Comparison of ENCODE assay signal across 10 cellular contexts in the genomic region with DNA sequence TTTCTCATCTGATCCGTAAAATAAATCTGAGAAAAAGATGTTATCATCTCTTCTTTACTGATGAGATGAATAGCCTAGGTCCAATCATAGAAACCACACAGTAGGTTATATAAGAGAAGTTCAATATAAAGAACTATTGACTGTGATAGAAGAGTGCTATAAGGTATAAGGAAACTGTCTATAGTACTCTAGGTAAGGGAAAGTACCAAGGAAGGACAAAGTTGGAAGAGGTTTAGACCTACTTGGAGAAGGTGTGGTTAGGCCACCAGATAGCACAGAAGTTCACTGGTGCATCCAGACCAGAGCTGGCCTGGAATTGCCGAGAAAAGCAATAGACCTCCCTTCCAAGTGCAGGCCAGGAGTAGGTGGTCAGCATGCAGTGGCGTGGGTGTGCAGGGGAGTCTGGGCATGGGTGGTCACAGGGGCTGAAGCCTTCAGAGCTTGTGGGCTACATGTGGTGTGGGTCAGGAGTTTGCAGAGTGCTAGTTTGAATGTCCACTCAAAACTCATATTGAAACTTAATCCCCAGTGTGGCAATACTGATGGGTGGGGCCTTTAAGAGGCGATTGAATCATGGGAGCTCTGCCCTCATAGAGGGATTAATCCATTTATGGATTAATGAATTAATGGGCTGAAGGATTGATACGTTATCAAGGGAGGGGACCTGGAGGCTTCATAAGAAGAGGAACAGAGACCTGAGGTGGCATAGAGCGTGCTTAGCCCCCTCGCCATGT.
DNase-seq lines count a peak whose midpoint lies in the region; ATAC-seq, FAIRE-seq and TF ChIP-seq lines count a peak whose summit lies in the region.
"Had no signal": no experiment of that assay in that cellular context is flagged by ENCODE, and none has a peak within 500 bp of the region (broad histone marks: within the 10 kb centered on the region; RNA-seq: fewer than 3 reads in every experiment).

No MANE protein-coding gene starts in this region.

- WGBS in adrenal gland, 4 donors, result 79 to 92% (median 83%) methylated on average over 7 of the region's 7 CpGs

- peak overlapping the region; percentile 70 for H3K4me2 ChIP-seq in astrocyte (ENCODE audit: low read length)

- H3K79me2 ChIP-seq in astrocyte (ENCODE audit: insufficient read depth, low read length), result peaks cover 64% of the 10 kb centered on the region

- no peak for FAIRE-seq in astrocyte (lab: Jason Lieb, UNC)

- H3K27ac ChIP-seq in astrocyte (ENCODE audit: low read depth, low read length) (peak overlapping the region; percentile 75), adrenal gland (no peak overlapping the region)

- H3K9me3 ChIP-seq in astrocyte (ENCODE audit: insufficient read depth, low read depth, low read length), result no peaks in the 10 kb centered on the region
- no peaks in the 10 kb centered on the region for H3K9me3 ChIP-seq in adrenal gland (replicated peaks in 1 of 3)

- H3K4me3 ChIP-seq in astrocyte (ENCODE audit: insufficient read depth, low read depth, low read length), result no peak overlapping the region
- H3K4me3 ChIP-seq in adrenal gland, result no peak overlapping the region

- no peak overlapping the region for H2AFZ ChIP-seq in astrocyte (ENCODE audit: low read depth, low read length)

- H3K36me3 ChIP-seq in astrocyte (ENCODE audit: insufficient read depth, low read length) (peaks cover 11% of the 10 kb centered on the region), adrenal gland (replicated peaks in 1 of 2) (no peaks in the 10 kb centered on the region)

- intact Hi-C loops in adrenal gland (cut with DNase I), result no loop called here

- peaks cover 4 to 5% of the 10 kb centered on the region in 2 donors for H3K36me3 Mint-ChIP-seq in activated T-cell treated with anti-CD3 and anti-CD28 coated beads, Interleukin-2, amount 50 U/mL, for 72 hours (ENCODE audit: insufficient read depth in 2 of 2)
- H3K36me3 Mint-ChIP-seq in astrocyte (ENCODE audit: low read depth, unreplicated experiment) (peaks cover 36% of the 10 kb centered on the region), osteocyte (ENCODE audit: unreplicated experiment) (peaks cover 24% of the 10 kb centered on the region)

- peaks cover 24% of the 10 kb centered on the region for H4K20me1 ChIP-seq in astrocyte (ENCODE audit: insufficient read depth, low read length)

- ATAC-seq in activated T-cell treated with anti-CD3 and anti-CD28 coated beads, Interleukin-2, amount 50 U/mL, for 72 hours (replicated peaks in 1 of 2), result peak; percentile 13 to 14
- peak; percentile 1 for ATAC-seq in HG03280 (IDR thresholded peaks at IDR 0.05; ENCODE audit: unreplicated experiment)
- ATAC-seq: left lobe of liver had no signal

- peak overlapping the region; percentile 86 for H3K27ac Mint-ChIP-seq in activated T-cell treated with anti-CD3 and anti-CD28 coated beads, Interleukin-2, amount 50 U/mL, for 72 hours
- H3K27ac Mint-ChIP-seq in astrocyte (ENCODE audit: unreplicated experiment) (peak overlapping the region; percentile 94), osteocyte (ENCODE audit: unreplicated experiment) (peak overlapping the region; percentile 63)

- H3K27me3 ChIP-seq in astrocyte (ENCODE audit: insufficient read depth, low read length) (no peaks in the 10 kb centered on the region), adrenal gland (no peaks in the 10 kb centered on the region)

- no peaks in the 10 kb centered on the region for H3K9me3 Mint-ChIP-seq in activated T-cell treated with anti-CD3 and anti-CD28 coated beads, Interleukin-2, amount 50 U/mL, for 72 hours
- H3K9me3 Mint-ChIP-seq in astrocyte (ENCODE audit: unreplicated experiment) (peaks cover 2% of the 10 kb centered on the region), osteocyte (ENCODE audit: unreplicated experiment) (no peaks in the 10 kb centered on the region)

- H3K4me3 Mint-ChIP-seq in activated T-cell treated with anti-CD3 and anti-CD28 coated beads, Interleukin-2, amount 50 U/mL, for 72 hours, result peak overlapping the region; percentile 65 to 79
- H3K4me3 Mint-ChIP-seq in astrocyte (ENCODE audit: unreplicated experiment) (peak overlapping the region; percentile 47), osteocyte (ENCODE audit: unreplicated experiment) (no peak overlapping the region)

- peak overlapping the region; percentile 52 for H3K9ac ChIP-seq in astrocyte (ENCODE audit: low read length)

- DNase-seq in activated T-cell treated with anti-CD3 and anti-CD28 coated beads, Interleukin-2, amount 50 U/mL, for 72 hours, result no peak
- no peak for DNase-seq in activated T-cell treated with anti-CD3 and anti-CD28 coated beads, Interleukin-2, amount 50 U/mL, for 1 hour
- DNase-seq in astrocyte (ENCODE audit: low read depth) (no peak), osteocyte (ENCODE audit: extremely low spot score, unreplicated experiment) (no peak), HPDE6-E6E7 (ENCODE audit: extremely low spot score) (no peak), COLO829 (ENCODE audit: low spot score) (no peak), adrenal gland (no peak)
- DNase-seq: activated CD4-positive, alpha-beta T cell treated with anti-CD3 and anti-CD28 coated beads for 1 hour had no signal

- peaks cover 98% of the 10 kb centered on the region for H3K4me1 Mint-ChIP-seq in activated T-cell treated with anti-CD3 and anti-CD28 coated beads, Interleukin-2, amount 50 U/mL, for 72 hours (ENCODE audit: low read depth)
- peaks cover 73% of the 10 kb centered on the region for H3K4me1 Mint-ChIP-seq in astrocyte (ENCODE audit: low read depth, unreplicated experiment)
- H3K4me1 Mint-ChIP-seq in osteocyte (ENCODE audit: unreplicated experiment), result peaks cover 49% of the 10 kb centered on the region

- no peak for TF ChIP-seq POLR2A in adrenal gland (IDR thresholded peaks at IDR 0.05)

- no peak for TF ChIP-seq CTCF in astrocyte (IDR thresholded peaks at IDR 0.05; ENCODE audit: insufficient read depth, low read depth, low read length)
- no peak for TF ChIP-seq CTCF in osteocyte (IDR thresholded peaks at IDR 0.05)
- no peak for TF ChIP-seq CTCF in adrenal gland (IDR thresholded peaks at IDR 0.05)

- H3K4me1 ChIP-seq in astrocyte (ENCODE audit: insufficient read depth, low read length), result peaks cover 35% of the 10 kb centered on the region
- peaks cover 0 to 10% of the 10 kb centered on the region in 2 donors for H3K4me1 ChIP-seq in adrenal gland (replicated peaks in 1 of 2)

- peaks cover 15% of the 10 kb centered on the region for H3K27me3 Mint-ChIP-seq in activated T-cell treated with anti-CD3 and anti-CD28 coated beads, Interleukin-2, amount 50 U/mL, for 72 hours (ENCODE audit: low read depth)
- H3K27me3 Mint-ChIP-seq in astrocyte (ENCODE audit: low read depth, unreplicated experiment) (no peaks in the 10 kb centered on the region), osteocyte (ENCODE audit: unreplicated experiment) (no peaks in the 10 kb centered on the region)
